34 cellular contexts compared by ENCODE assay signal in the genomic region with DNA sequence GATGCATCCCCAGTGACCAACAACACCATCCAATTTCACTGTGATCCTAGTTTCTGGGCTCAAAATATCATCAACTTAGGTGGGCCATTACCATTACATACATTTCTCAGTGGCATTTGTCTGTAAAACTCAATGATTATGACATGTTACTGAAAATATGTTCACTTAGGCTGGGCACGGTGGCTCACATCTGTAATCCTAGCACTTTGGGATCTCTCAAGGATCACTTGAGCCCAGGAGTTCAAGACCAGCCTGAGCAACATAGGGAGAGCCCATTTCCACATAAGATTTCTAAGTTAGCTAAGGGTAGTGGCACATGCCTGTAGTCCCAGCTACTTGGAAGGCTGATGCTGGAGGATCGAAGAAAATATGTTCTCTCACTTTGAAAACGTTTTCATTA.
A peak's percentile ranks its signal among the peaks of the same experiment; 100 is the strongest.
DNase-seq lines count a peak whose midpoint lies in the region; ATAC-seq, FAIRE-seq and TF ChIP-seq lines count a peak whose summit lies in the region.
"Had no signal": no experiment of that assay in that cellular context is flagged by ENCODE, and none has a peak within 500 bp of the region (broad histone marks: within the 10 kb centered on the region; RNA-seq: fewer than 3 reads in every experiment).

No MANE protein-coding gene starts in this region.

- H3K9me2 ChIP-seq in GM23338 (ENCODE audit: insufficient read depth) = no peaks in the 10 kb centered on the region; the same call in 1 of the 2 replicates

- no peak overlapping the region for H2AFZ ChIP-seq in HepG2 (ENCODE audit: low read length)
- no peak overlapping the region for H2AFZ ChIP-seq in GM23338

- H4K20me1 ChIP-seq in HepG2 (ENCODE audit: insufficient read depth, low read length) (no peaks in the 10 kb centered on the region; the same call in 1 of the 2 replicates), GM23338 (replicated peaks; ENCODE audit: insufficient read depth) (0 out of 2 replicates have a peak, but pooled peaks cover 3% of the 10 kb centered on the region)
- H4K20me1 ChIP-seq: BLaER1; BLaER1 treated with 17β-estradiol and CSF1 and Interleukin-3, amounts not matched to agents 10 nM and 100 nM had no signal

- H3K36me3 Mint-ChIP-seq in GM23338 (ENCODE audit: low read depth) (peaks cover 89% of the 10 kb centered on the region), endothelial cell (ENCODE audit: low read depth, unreplicated experiment) (peaks cover 80% of the 10 kb centered on the region)

- peaks cover 16% of the 10 kb centered on the region for H3K79me2 ChIP-seq in HepG2 (ENCODE audit: insufficient read depth, low read length)
- H3K79me2 ChIP-seq in GM23338 (replicated peaks; ENCODE audit: insufficient read depth) = peaks cover 68% of the 10 kb centered on the region

- H3K4me1 Mint-ChIP-seq in GM23338 = no peaks in the 10 kb centered on the region; the same call in 1 of the 3 replicates
- peaks cover 7% of the 10 kb centered on the region for H3K4me1 Mint-ChIP-seq in endothelial cell (ENCODE audit: unreplicated experiment)
- H3K4me1 Mint-ChIP-seq: B cell; CD14-positive monocyte; CD4-positive, alpha-beta memory T cell; CD8-positive, alpha-beta memory T cell had no signal

- no peak for TF ChIP-seq EP300 in HepG2 (IDR thresholded peaks at IDR 0.05; ENCODE audit: low read depth in 2 of 2, low read length in 2 of 2)
- TF ChIP-seq EP300 in HepG2 (CRISPR knock-in tag; IDR thresholded peaks at IDR 0.05; ENCODE audit: borderline replicate concordance) = no peak

- TF ChIP-seq CTCF in HepG2 (CRISPR knock-in tag; IDR thresholded peaks at IDR 0.05) (no peak), right lobe of liver (IDR thresholded peaks at IDR 0.05) (no peak), GM23338 (conservative IDR thresholded peaks at IDR 0.05; ENCODE audit: low read depth in 2 of 2) (no peak), endothelial cell (IDR thresholded peaks at IDR 0.05; ENCODE audit: unreplicated experiment) (no peak)

- no peak overlapping the region for H3K9ac ChIP-seq in HepG2 (ENCODE audit: insufficient read depth, low read depth, low read length)
- H3K9ac ChIP-seq: BLaER1; BLaER1 treated with 17β-estradiol and CSF1 and Interleukin-3, amounts not matched to agents 10 nM and 100 nM had no signal

- H3K27ac Mint-ChIP-seq in GM23338 (no peak overlapping the region), endothelial cell (ENCODE audit: unreplicated experiment) (no peak overlapping the region)
- H3K27ac Mint-ChIP-seq: B cell; CD14-positive monocyte; CD4-positive, alpha-beta memory T cell; CD4-positive, alpha-beta T cell; CD4-positive, CD25-positive, alpha-beta regulatory T cell; CD8-positive, alpha-beta memory T cell; CD8-positive, alpha-beta T cell had no signal

- intact Hi-C loops in HepG2 (cut with micrococcal nuclease; ENCODE audit: unreplicated experiment) (no loop called here), right lobe of liver (cut with DNase I) (no loop called here)

- H3K4me3 ChIP-seq in HepG2 (replicated peaks in 1 of 3; ENCODE audit: insufficient read depth in 1 of 3, low read depth in 2 of 3, low read length in 3 of 3) (no peak overlapping the region), right lobe of liver (no peak overlapping the region), GM23338 (no peak overlapping the region)
- H3K4me3 ChIP-seq: A549; BLaER1; BLaER1 treated with 17β-estradiol and CSF1 and Interleukin-3, amounts not matched to agents 10 nM and 100 nM had no signal

- no peak for FAIRE-seq in HepG2 (lab: Jason Lieb, UNC)
- FAIRE-seq: A549, D721Med had no signal

- no TSS peak for BruUV-seq in HepG2 (replicated peaks; lab: Mats Ljungman, UMichigan)

- H3K27me3 Mint-ChIP-seq in GM23338 (ENCODE audit: insufficient read depth, low read depth, poor library complexity) (peaks cover 5% of the 10 kb centered on the region), endothelial cell (ENCODE audit: unreplicated experiment) (peaks cover 5% of the 10 kb centered on the region)
- H3K27me3 Mint-ChIP-seq: B cell; CD4-positive, alpha-beta memory T cell; CD4-positive, alpha-beta T cell; CD4-positive, CD25-positive, alpha-beta regulatory T cell; CD8-positive, alpha-beta memory T cell had no signal

- 96% methylated on average over 3 of the region's 3 CpGs for WGBS in HepG2 (ENCODE audit: low lambda C conversion rate)
- 93% methylated on average over 3 of the region's 3 CpGs for WGBS in right lobe of liver (ENCODE audit: insufficient coverage, low coverage, low lambda C conversion rate, missing lambda C conversion rate)

- H3K4me1 ChIP-seq in HepG2 (ENCODE audit: insufficient read depth, low read length) = 0 out of 2 replicates have a peak, but pooled peaks cover 13% of the 10 kb centered on the region
- no peaks in the 10 kb centered on the region for H3K4me1 ChIP-seq in right lobe of liver
- no peaks in the 10 kb centered on the region for H3K4me1 ChIP-seq in GM23338 (ENCODE audit: insufficient read depth)
- H3K4me1 ChIP-seq: A549, BE2C, BLaER1, Caco-2 had no signal

- H3K27me3 ChIP-seq in HepG2 (ENCODE audit: control insufficient read depth in 1 of 2, insufficient read depth in 2 of 2, low read length in 2 of 2) (no peaks in the 10 kb centered on the region), right lobe of liver (no peaks in the 10 kb centered on the region), GM23338 (ENCODE audit: insufficient read depth) (no peaks in the 10 kb centered on the region)
- H3K27me3 ChIP-seq: BE2C; BLaER1; BLaER1 treated with 17β-estradiol and CSF1 and Interleukin-3, amounts not matched to agents 10 nM and 100 nM had no signal

- CTCF ChIA-PET in HepG2 (lab: Yijun Ruan, JAX; ENCODE audit: low intra/inter-chr PET ratio, low total read pairs) = no interaction called here

- POLR2A ChIA-PET in HepG2 (lab: Yijun Ruan, JAX) = no interaction called here

- H3K27ac ChIP-seq in HepG2 (ENCODE audit: extremely low read length, insufficient read depth, low read length) (no peak overlapping the region), right lobe of liver (no peak overlapping the region), GM23338 (ENCODE audit: low read depth) (no peak overlapping the region)
- H3K27ac ChIP-seq: 22Rv1; A549; BLaER1; BLaER1 treated with 17β-estradiol and CSF1 and Interleukin-3, amounts not matched to agents 10 nM and 100 nM; C4-2B had no signal

- TF ChIP-seq RAD21 in HepG2 (CRISPR knock-in tag; IDR thresholded peaks at IDR 0.05) = no peak

- H3K36me3 ChIP-seq in HepG2 (replicated peaks in 1 of 2; ENCODE audit: control insufficient read depth in 1 of 2, insufficient read depth in 2 of 2, low read length in 2 of 2) (peaks cover 27 to 85% of the 10 kb centered on the region in 2 experiments), right lobe of liver (peaks cover 0 to 44% (median 22%) of the 10 kb centered on the region in 4 donors), GM23338 (ENCODE audit: insufficient read depth) (peaks cover 69% of the 10 kb centered on the region)

- DNase-seq in HepG2 (ENCODE audit: low spot score) (no peak), right lobe of liver (no peak), GM23338 (ENCODE audit: low spot score) (no peak), endothelial cell (ENCODE audit: low spot score) (no peak), kidney tubule cell (ENCODE audit: low spot score) (no peak), COLO829 (ENCODE audit: low spot score) (no peak)
- DNase-seq: 8988T; ACHN; AML-193; BE2C; C1 segment of cervical spinal cord; Caco-2; Calu3; CD4-positive, alpha-beta memory T cell; CD4-positive, alpha-beta T cell; CD4-positive, CD25-positive, alpha-beta regulatory T cell; CD8-positive, alpha-beta memory T cell; CD8-positive, alpha-beta T cell; COR-L47; DMS 273 treated with DMSO at 0.1 percent for 48 hours; DMS153; DMS53; DMS79; DMS79 treated with DMSO at 0.1 percent for 48 hours; DND-41; EL had no signal

- H3K4me2 ChIP-seq in HepG2 (ENCODE audit: low read depth, low read length) (no peak overlapping the region), GM23338 (no peak overlapping the region)
- H3K4me2 ChIP-seq: A549; BLaER1; BLaER1 treated with 17β-estradiol and CSF1 and Interleukin-3, amounts not matched to agents 10 nM and 100 nM had no signal

- H3K9me3 ChIP-seq in HepG2 (ENCODE audit: low read length) = peaks cover under 1% of the 10 kb centered on the region; the same call in 1 of the 2 replicates
- no peaks in the 10 kb centered on the region for H3K9me3 ChIP-seq in right lobe of liver
- H3K9me3 ChIP-seq: A549, BE2C had no signal

- TF ChIP-seq POLR2A in HepG2 (IDR thresholded peaks at IDR 0.05; ENCODE audit: insufficient read depth in 1 of 2, low read depth in 2 of 2, low read length in 2 of 2) = no peak
- TF ChIP-seq POLR2A in right lobe of liver (IDR thresholded peaks at IDR 0.05) = no peak

- in situ Hi-C loops in HepG2 (cut with HindIII; ENCODE audit: extremely low pct_ligation_motif_present, low pct_unique_long_range_greater_than_20kb) = no loop called here

- no peak overlapping the region for H3K4me3 Mint-ChIP-seq in GM23338
- peak overlapping the region; percentile 57 for H3K4me3 Mint-ChIP-seq in endothelial cell (ENCODE audit: unreplicated experiment)
- H3K4me3 Mint-ChIP-seq: B cell; CD14-positive monocyte; CD4-positive, alpha-beta memory T cell; CD4-positive, alpha-beta T cell; CD4-positive, CD25-positive, alpha-beta regulatory T cell; CD8-positive, alpha-beta memory T cell; CD8-positive, alpha-beta T cell had no signal

- H3K9me3 Mint-ChIP-seq in GM23338 (peaks cover 22% of the 10 kb centered on the region), endothelial cell (ENCODE audit: unreplicated experiment) (no peaks in the 10 kb centered on the region)

- peaks cover 9% of the 10 kb centered on the region; the same call in 1 of the 2 replicates for H3F3A ChIP-seq in GM23338 (replicated peaks; ENCODE audit: low read depth)

- ATAC-seq in HepG2 (no peak), right lobe of liver (no peak), GM23338 (no peak)
- ATAC-seq: A549; CD8-positive, alpha-beta T cell had no signal

TF ChIP-seq in HepG2, 621 proteins besides CTCF, POLR2A, EP300 and RAD21 (continues in another document):
- TF ChIP-seq SIN3A (IDR thresholded peaks at IDR 0.05; ENCODE audit: borderline replicate concordance, low read depth, low read length) (no peak), RBM22 (optimal IDR thresholded peaks at IDR 0.05; ENCODE audit: low read length) (peak; percentile 98), BHLHE40 (IDR thresholded peaks at IDR 0.05; ENCODE audit: low read length) (no peak), ZSCAN20 (CRISPR knock-in tag; IDR thresholded peaks at IDR 0.05; ENCODE audit: borderline replicate concordance) (no peak), SYNCRIP (IDR thresholded peaks at IDR 0.05; ENCODE audit: insufficient read depth, low read depth, low read length) (no peak)

TF ChIP-seq in GM23338, 12 proteins besides CTCF, POLR2A, EP300 and RAD21 (continues in another document):
- TF ChIP-seq STAT1 (IDR thresholded peaks at IDR 0.05; ENCODE audit: unreplicated experiment) (no peak), EZH2phosphoT487 (IDR thresholded peaks at IDR 0.05; ENCODE audit: unreplicated experiment) (peak; percentile 45), ZNF114 (CRISPR knock-in tag; IDR thresholded peaks at IDR 0.05) (no peak)
